Comparison of ENCODE assay signal across 2 cellular contexts in genomic region chr22:24400726-24401596, GRCh38.
TF ChIP-seq lines count a peak whose summit lies in the region.

No MANE protein-coding gene starts in this region.

TF ChIP-seq in HepG2, 621 proteins besides CTCF, POLR2A, EP300 and RAD21:
- TF ChIP-seq NFIB (CRISPR knock-in tag; IDR thresholded peaks at IDR 0.05; ENCODE audit: borderline replicate concordance) (no peak), CREB1 (IDR thresholded peaks at IDR 0.05) (peak; percentile 33), CREB1 (CRISPR knock-in tag; IDR thresholded peaks at IDR 0.05) (no peak)
TF ChIP-seq in HepG2: peak in this region for 1.

TF ChIP-seq in GM23338, 12 proteins besides CTCF, POLR2A, EP300 and RAD21:
- TF ChIP-seq REST (IDR thresholded peaks at IDR 0.05; ENCODE audit: unreplicated experiment) (no peak), ETS1 (IDR thresholded peaks at IDR 0.05) (no peak), EZH2 (IDR thresholded peaks at IDR 0.05; ENCODE audit: low read depth, unreplicated experiment) (no peak), POLR2AphosphoS5 (IDR thresholded peaks at IDR 0.05; ENCODE audit: low read depth) (no peak), STAT1 (IDR thresholded peaks at IDR 0.05; ENCODE audit: unreplicated experiment) (no peak), EZH2phosphoT487 (IDR thresholded peaks at IDR 0.05; ENCODE audit: unreplicated experiment) (no peak), ZNF462 (CRISPR knock-in tag; IDR thresholded peaks at IDR 0.05) (no peak), CREB1 (CRISPR knock-in tag; IDR thresholded peaks at IDR 0.05; ENCODE audit: low read depth) (no peak), JUNB (IDR thresholded peaks at IDR 0.05; ENCODE audit: unreplicated experiment) (no peak), NANOG (IDR thresholded peaks at IDR 0.05; ENCODE audit: borderline replicate concordance) (no peak), ZNF331 (CRISPR knock-in tag; IDR thresholded peaks at IDR 0.05; ENCODE audit: low read depth) (no peak), ZNF114 (CRISPR knock-in tag; IDR thresholded peaks at IDR 0.05) (no peak)
